Comparison of ENCODE assay signal across 15 cellular contexts in the genomic region with DNA sequence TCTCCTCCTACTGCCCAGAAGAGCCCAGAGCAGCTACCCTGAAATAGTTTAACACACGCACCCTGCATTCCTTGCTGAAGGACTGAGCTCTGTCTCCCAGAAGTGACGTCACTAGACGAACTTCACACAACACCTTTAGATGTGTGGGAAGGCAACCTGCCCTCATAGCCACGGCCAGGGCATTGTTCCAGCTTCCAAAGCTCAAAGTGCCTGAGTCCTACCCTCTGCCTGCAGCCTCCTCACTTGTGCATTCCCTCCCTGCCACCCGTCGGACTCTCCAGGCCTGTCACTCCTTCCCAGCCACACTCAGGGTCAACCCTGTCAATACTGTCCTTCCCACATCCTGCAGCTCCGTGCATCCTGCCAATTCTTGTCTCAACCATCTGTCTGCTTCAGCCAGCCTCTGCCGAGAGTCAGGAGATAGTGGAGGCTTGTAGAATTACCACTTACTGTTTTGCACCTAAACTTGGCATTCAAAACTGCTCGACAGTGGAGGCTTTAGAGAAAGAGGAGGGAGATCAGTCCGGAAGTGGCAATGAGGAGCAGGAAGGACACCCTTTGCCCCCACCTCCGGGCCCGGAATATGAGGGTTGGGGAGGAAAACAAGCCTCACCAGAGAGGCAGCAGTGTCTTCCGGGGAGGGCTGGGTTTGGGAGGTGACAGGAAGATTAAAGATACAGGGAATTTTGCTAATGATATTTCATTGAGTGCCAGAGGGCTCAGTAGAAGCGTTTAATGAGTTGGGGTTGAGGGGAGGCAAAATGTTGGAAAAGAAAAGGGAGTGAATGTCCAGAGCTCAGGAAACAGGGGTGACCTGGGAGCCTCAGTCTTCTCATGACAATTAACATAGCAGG.
DNase-seq lines count a peak whose midpoint lies in the region; ATAC-seq, FAIRE-seq and TF ChIP-seq lines count a peak whose summit lies in the region.
"Had no signal": no experiment of that assay in that cellular context is flagged by ENCODE, and none has a peak within 500 bp of the region (broad histone marks: within the 10 kb centered on the region; RNA-seq: fewer than 3 reads in every experiment).

No MANE protein-coding gene starts in this region.

- FAIRE-seq in kidney (lab: Jason Lieb, UNC): no peak
- FAIRE-seq: colon, GM19239 had no signal

- intact Hi-C loops in kidney (cut with DNase I): no loop called here

- CTCF ChIA-PET in activated naive CD4-positive, alpha-beta T cell treated with anti-CD3 and anti-CD28 coated beads, Interleukin-2, amount 10 ng/mL, durations not matched to agents 7 days and 5 days (lab: Charles Lee): interaction anchor here (0.6 kb wide), 1 partner anchor 218 kb away, joined by 3 read pairs; no protein-coding TSS in a partner anchor

- ATAC-seq in activated naive CD8-positive, alpha-beta T cell treated with anti-CD3 and anti-CD28 coated beads, Interleukin-2, amount 50 U/mL, for 24 hours: no peak
- no peak for ATAC-seq in HG03095 (IDR thresholded peaks at IDR 0.05; ENCODE audit: unreplicated experiment)

- H3K4me1 Mint-ChIP-seq in activated naive CD4-positive, alpha-beta T cell treated with anti-CD3 and anti-CD28 coated beads, Interleukin-2, amount 10 ng/mL, durations not matched to agents 7 days and 5 days: no peaks in the 10 kb centered on the region
- no peaks in the 10 kb centered on the region for H3K4me1 Mint-ChIP-seq in activated naive CD8-positive, alpha-beta T cell treated with anti-CD3 and anti-CD28 coated beads, Interleukin-2, amount 50 U/mL, for 24 hours

- no peak overlapping the region for H3K27ac ChIP-seq in kidney (ENCODE audit: low read depth in 2 of 2, low read length in 2 of 2)
- peak overlapping the region; percentile 63 for H3K27ac ChIP-seq in temporal lobe (ENCODE audit: low read depth, low read length)
- H3K27ac ChIP-seq: vagina had no signal

- H3K9me3 Mint-ChIP-seq in activated naive CD4-positive, alpha-beta T cell treated with anti-CD3 and anti-CD28 coated beads, Interleukin-2, amount 10 ng/mL, durations not matched to agents 7 days and 5 days: no peaks in the 10 kb centered on the region
- H3K9me3 Mint-ChIP-seq in activated naive CD8-positive, alpha-beta T cell treated with anti-CD3 and anti-CD28 coated beads, Interleukin-2, amount 50 U/mL, for 24 hours: peaks cover 5% of the 10 kb centered on the region

- H3K27me3 Mint-ChIP-seq in activated naive CD4-positive, alpha-beta T cell treated with anti-CD3 and anti-CD28 coated beads, Interleukin-2, amount 10 ng/mL, durations not matched to agents 7 days and 5 days: no peaks in the 10 kb centered on the region
- no peaks in the 10 kb centered on the region for H3K27me3 Mint-ChIP-seq in activated naive CD8-positive, alpha-beta T cell treated with anti-CD3 and anti-CD28 coated beads, Interleukin-2, amount 50 U/mL, for 24 hours

- no peak overlapping the region for H3K4me3 ChIP-seq in kidney (ENCODE audit: low read length in 2 of 2)
- H3K4me3 ChIP-seq: vagina had no signal

- H3K27ac Mint-ChIP-seq in activated naive CD4-positive, alpha-beta T cell treated with anti-CD3 and anti-CD28 coated beads, Interleukin-2, amount 10 ng/mL, durations not matched to agents 7 days and 5 days: peak overlapping the region; percentile 74
- H3K27ac Mint-ChIP-seq in activated naive CD8-positive, alpha-beta T cell treated with anti-CD3 and anti-CD28 coated beads, Interleukin-2, amount 50 U/mL, for 24 hours: peak overlapping the region; percentile 49

- no peak overlapping the region for H3K9ac ChIP-seq in kidney (ENCODE audit: low read length in 2 of 2)

- peaks cover 72% of the 10 kb centered on the region for H3K36me3 Mint-ChIP-seq in activated naive CD4-positive, alpha-beta T cell treated with anti-CD3 and anti-CD28 coated beads, Interleukin-2, amount 10 ng/mL, durations not matched to agents 7 days and 5 days
- peaks cover 42% of the 10 kb centered on the region for H3K36me3 Mint-ChIP-seq in activated naive CD8-positive, alpha-beta T cell treated with anti-CD3 and anti-CD28 coated beads, Interleukin-2, amount 50 U/mL, for 24 hours (ENCODE audit: low read depth)

- no peaks in the 10 kb centered on the region for H3K4me1 ChIP-seq in kidney (ENCODE audit: control insufficient read depth in 1 of 2, insufficient read depth in 1 of 2, low read depth in 1 of 2, low read length in 2 of 2)
- H3K4me1 ChIP-seq: vagina had no signal

- DNase-seq in activated naive CD4-positive, alpha-beta T cell treated with anti-CD3 and anti-CD28 coated beads, Interleukin-2, amount 10 ng/mL, durations not matched to agents 7 days and 5 days: no peak
- DNase-seq in activated naive CD4-positive, alpha-beta T cell treated with anti-CD3 and anti-CD28 coated beads, Interleukin-2, amount 50 U/mL, for 16 hours: no peak
- DNase-seq in activated naive CD8-positive, alpha-beta T cell treated with anti-CD3 and anti-CD28 coated beads, Interleukin-2, amount 50 U/mL, for 24 hours: no peak
- DNase-seq in kidney (peak; percentile 31), NCI-H2081 treated with DMSO at 0.1 percent for 48 hours (lab: John Stamatoyannopoulos, UW) (no peak), NK-92 (lab: John Stamatoyannopoulos, UW; ENCODE audit: unreplicated experiment) (no peak)
- DNase-seq: activated gamma-delta T cell, DND-41, GOT3, NCI-H1092 had no signal

- TF ChIP-seq CTCF in kidney (IDR thresholded peaks at IDR 0.05; ENCODE audit: borderline replicate concordance, extremely low read depth, insufficient read depth): no peak

- H3K4me3 Mint-ChIP-seq in activated naive CD4-positive, alpha-beta T cell treated with anti-CD3 and anti-CD28 coated beads, Interleukin-2, amount 10 ng/mL, durations not matched to agents 7 days and 5 days: no peak overlapping the region
- H3K4me3 Mint-ChIP-seq in activated naive CD8-positive, alpha-beta T cell treated with anti-CD3 and anti-CD28 coated beads, Interleukin-2, amount 50 U/mL, for 24 hours: no peak overlapping the region

- peaks cover 0 to 3% of the 10 kb centered on the region in 2 donors for H3K36me3 ChIP-seq in kidney (ENCODE audit: control insufficient read depth in 1 of 2, insufficient read depth in 2 of 2, low read length in 2 of 2)
- H3K36me3 ChIP-seq: vagina had no signal

- no peaks in the 10 kb centered on the region for H3K9me3 ChIP-seq in kidney (ENCODE audit: control insufficient read depth in 1 of 2, low read length in 2 of 2)
- H3K9me3 ChIP-seq: vagina had no signal
